13 cellular contexts compared by ENCODE assay signal in genomic region chr2:101823849-101824248, GRCh38.
A peak's percentile ranks its signal among the peaks of the same experiment; 100 is the strongest.
DNase-seq lines count a peak whose midpoint lies in the region; ATAC-seq, FAIRE-seq and TF ChIP-seq lines count a peak whose summit lies in the region.
"Had no signal": no experiment of that assay in that cellular context is flagged by ENCODE, and none has a peak within 500 bp of the region (broad histone marks: within the 10 kb centered on the region; RNA-seq: fewer than 3 reads in every experiment).

No MANE protein-coding gene starts in this region.

- H3K36me3 Mint-ChIP-seq in activated T-cell treated with anti-CD3 and anti-CD28 coated beads, Interleukin-2, amount 50 U/mL, for 24 hours (ENCODE audit: low read depth) = peaks cover 31% of the 10 kb centered on the region

- peak overlapping the region; percentile 87 for H3K27ac Mint-ChIP-seq in activated T-cell treated with anti-CD3 and anti-CD28 coated beads, Interleukin-2, amount 50 U/mL, for 24 hours
- H3K27ac Mint-ChIP-seq: dendritic cell treated with granulocyte-macrophage colony-stimulating factor and Interleukin-4, amounts not matched to agents 40 ng/mL and 50 ng/mL, for 4 days had no signal

- H3K4me1 Mint-ChIP-seq in activated T-cell treated with anti-CD3 and anti-CD28 coated beads, Interleukin-2, amount 50 U/mL, for 24 hours (ENCODE audit: low read depth) = peaks cover 80% of the 10 kb centered on the region

- no peak overlapping the region for H3K9ac ChIP-seq in endothelial cell of umbilical vein (replicated peaks; ENCODE audit: extremely low read depth, insufficient read depth, low read length)
- H3K9ac ChIP-seq in smooth muscle cell (ENCODE audit: low read depth) = no peak overlapping the region
- H3K9ac ChIP-seq: KMS-11 had no signal

- TF ChIP-seq CTCF in RWPE2 (IDR thresholded peaks at IDR 0.05; ENCODE audit: poor library complexity, severe bottlenecking) (peak; percentile 3), endothelial cell of umbilical vein (IDR thresholded peaks at IDR 0.05; ENCODE audit: extremely low read depth in 1 of 2, insufficient read depth in 1 of 2, low read depth in 1 of 2, low read length in 2 of 2) (no peak), smooth muscle cell (IDR thresholded peaks at IDR 0.05; ENCODE audit: borderline replicate concordance, insufficient read depth, poor library complexity, severe bottlenecking) (no peak)

- H3K27me3 Mint-ChIP-seq in activated T-cell treated with anti-CD3 and anti-CD28 coated beads, Interleukin-2, amount 50 U/mL, for 24 hours = no peaks in the 10 kb centered on the region
- H3K27me3 Mint-ChIP-seq: dendritic cell treated with granulocyte-macrophage colony-stimulating factor and Interleukin-4, amounts not matched to agents 40 ng/mL and 50 ng/mL, for 4 days had no signal

- H3F3A ChIP-seq in smooth muscle cell (ENCODE audit: low read depth) = peaks cover 27% of the 10 kb centered on the region

- H3K4me3 ChIP-seq in RWPE2 (ENCODE audit: severe bottlenecking) (no peak overlapping the region), endothelial cell of umbilical vein (replicated peaks in 1 of 3; ENCODE audit: insufficient read depth in 1 of 3, low read depth in 1 of 3, low read length in 3 of 3) (no peak overlapping the region), smooth muscle cell (no peak overlapping the region)
- H3K4me3 ChIP-seq: sigmoid colon had no signal

- H3K4me2 ChIP-seq in endothelial cell of umbilical vein (ENCODE audit: insufficient read depth, low read length) = peak overlapping the region; percentile 9
- peak overlapping the region; percentile 23 for H3K4me2 ChIP-seq in smooth muscle cell

- H3K27me3 ChIP-seq in RWPE2 (ENCODE audit: insufficient read depth, poor library complexity, severe bottlenecking) (no peaks in the 10 kb centered on the region), endothelial cell of umbilical vein (ENCODE audit: control insufficient read depth in 2 of 2, insufficient read depth in 2 of 2, low read length in 2 of 2) (no peaks in the 10 kb centered on the region), smooth muscle cell (ENCODE audit: low read depth) (no peaks in the 10 kb centered on the region)
- H3K27me3 ChIP-seq: sigmoid colon had no signal

- 45% methylated on average over 4 of the region's 4 CpGs for WGBS in smooth muscle cell (ENCODE audit: low lambda C conversion rate)

- no peak for TF ChIP-seq POLR2A in endothelial cell of umbilical vein (IDR thresholded peaks at IDR 0.05; ENCODE audit: low read depth, low read length)

- H2AFZ ChIP-seq in endothelial cell of umbilical vein (ENCODE audit: low read depth, low read length) (no peak overlapping the region), smooth muscle cell (ENCODE audit: low read depth) (no peak overlapping the region)

- peaks cover 97% of the 10 kb centered on the region for H3K79me2 ChIP-seq in endothelial cell of umbilical vein (ENCODE audit: control insufficient read depth, insufficient read depth, low read length)
- H3K79me2 ChIP-seq in smooth muscle cell (ENCODE audit: low read depth) = peaks cover 68% of the 10 kb centered on the region

- no peak for DNase-seq in activated T-cell treated with anti-CD3 and anti-CD28 coated beads, Interleukin-2, amount 50 U/mL, for 24 hours
- no peak for DNase-seq in activated T-cell treated with anti-CD3 and anti-CD28 coated beads, Interleukin-2, amount 50 U/mL, for 48 hours
- DNase-seq in RWPE2 (ENCODE audit: low spot score) (no peak), endothelial cell of umbilical vein (ENCODE audit: low read depth, low spot score) (no peak), smooth muscle cell (lab: John Stamatoyannopoulos, UW; ENCODE audit: unreplicated experiment) (no peak), NAMALWA (ENCODE audit: low spot score) (no peak), ecto neural progenitor cell (ENCODE audit: low spot score) (no peak), UCSD-AML1 (lab: John Stamatoyannopoulos, UW; ENCODE audit: unreplicated experiment) (no peak)

- no TSS peak for BruUV-seq in endothelial cell of umbilical vein (replicated peaks; lab: Mats Ljungman, UMichigan)

- H3K9me3 ChIP-seq in RWPE2 (ENCODE audit: severe bottlenecking) (no peaks in the 10 kb centered on the region), endothelial cell of umbilical vein (replicated peaks; ENCODE audit: control insufficient read depth, insufficient read depth, low read length) (no peaks in the 10 kb centered on the region), smooth muscle cell (replicated peaks; ENCODE audit: low read depth) (no peaks in the 10 kb centered on the region)
- H3K9me3 ChIP-seq: sigmoid colon had no signal

- H3K27ac ChIP-seq in RWPE2 (ENCODE audit: poor library complexity, severe bottlenecking) = peak overlapping the region; percentile 88
- peak overlapping the region; percentile 30 for H3K27ac ChIP-seq in endothelial cell of umbilical vein (ENCODE audit: insufficient read depth, low read depth, low read length)
- peak overlapping the region; percentile 87 for H3K27ac ChIP-seq in smooth muscle cell (ENCODE audit: low read depth)
- H3K27ac ChIP-seq: KMS-11, sigmoid colon had no signal

- H3K4me3 Mint-ChIP-seq in activated T-cell treated with anti-CD3 and anti-CD28 coated beads, Interleukin-2, amount 50 U/mL, for 24 hours = peak overlapping the region; percentile 39
- H3K4me3 Mint-ChIP-seq: dendritic cell treated with granulocyte-macrophage colony-stimulating factor and Interleukin-4, amounts not matched to agents 40 ng/mL and 50 ng/mL, for 4 days had no signal

- intact Hi-C loops in endothelial cell of umbilical vein (cut with micrococcal nuclease) = loop anchor here (2.0 kb wide), 4 partner anchors 53 to 305 kb away; no protein-coding TSS in a partner anchor

- H3K4me1 ChIP-seq in RWPE2 (ENCODE audit: insufficient read depth, poor library complexity, severe bottlenecking) (peaks cover 86% of the 10 kb centered on the region), endothelial cell of umbilical vein (ENCODE audit: control insufficient read depth, extremely low read depth, insufficient read depth, low read length) (peaks cover 50% of the 10 kb centered on the region), smooth muscle cell (ENCODE audit: low read depth) (peaks cover 44% of the 10 kb centered on the region)

- dilution Hi-C loops in endothelial cell of umbilical vein (cut with MboI; ENCODE audit: extremely low pct_ligation_motif_present, low sequenced_read_pairs) = no loop called here

- CTCF ChIA-PET in endothelial cell of umbilical vein (lab: Charles Lee) = interaction anchor here (1.2 to 10.3 kb wide), 11 partner anchors 8 to 482 kb away, joined by 3 to 90 read pairs (median 7); no protein-coding TSS in a partner anchor

- FAIRE-seq in endothelial cell of umbilical vein (lab: Jason Lieb, UNC) = no peak
- FAIRE-seq: D721Med, frontal cortex had no signal

- H3K36me3 ChIP-seq in RWPE2 (ENCODE audit: low read depth) = peaks cover 41% of the 10 kb centered on the region
- H3K36me3 ChIP-seq in endothelial cell of umbilical vein (ENCODE audit: control insufficient read depth in 2 of 2, extremely low read depth in 1 of 2, insufficient read depth in 2 of 2, low read length in 2 of 2) = peaks cover under 1 to 17% of the 10 kb centered on the region in 2 experiments
- H3K36me3 ChIP-seq in smooth muscle cell (ENCODE audit: low read depth) = no peaks in the 10 kb centered on the region

- H3K9me1 ChIP-seq in endothelial cell of umbilical vein (replicated peaks; ENCODE audit: control insufficient read depth, extremely low read depth, insufficient read depth, low read length) = no peaks in the 10 kb centered on the region

- POLR2A ChIA-PET in endothelial cell of umbilical vein (lab: Charles Lee) = no interaction called here

- H3K9me3 Mint-ChIP-seq in activated T-cell treated with anti-CD3 and anti-CD28 coated beads, Interleukin-2, amount 50 U/mL, for 24 hours = no peaks in the 10 kb centered on the region
- H3K9me3 Mint-ChIP-seq: dendritic cell treated with granulocyte-macrophage colony-stimulating factor and Interleukin-4, amounts not matched to agents 40 ng/mL and 50 ng/mL, for 4 days had no signal

- H4K20me1 ChIP-seq in endothelial cell of umbilical vein (replicated peaks; ENCODE audit: control insufficient read depth, extremely low read depth, insufficient read depth, low read length) (peaks cover 12% of the 10 kb centered on the region), smooth muscle cell (ENCODE audit: low read depth) (peaks cover 55% of the 10 kb centered on the region)

- peak; percentile 28; the same call in 2 of the 3 replicates for ATAC-seq in RWPE2 (ENCODE audit: low read depth)

TF ChIP-seq in endothelial cell of umbilical vein, 7 proteins besides CTCF, POLR2A, EP300 and RAD21:
- TF ChIP-seq EZH2 (IDR thresholded peaks at IDR 0.05; ENCODE audit: borderline replicate concordance, low read depth, low read length, severe bottlenecking) (no peak), MAX (IDR thresholded peaks at IDR 0.05; ENCODE audit: insufficient read depth, insufficient read length) (no peak), GATA2 (IDR thresholded peaks at IDR 0.05; ENCODE audit: insufficient read depth, insufficient read length, low read depth, low read length) (no peak), POLR2AphosphoS5 (IDR thresholded peaks at IDR 0.05; ENCODE audit: insufficient read depth, low read depth, low read length) (no peak), JUN (IDR thresholded peaks at IDR 0.05; ENCODE audit: borderline replicate concordance, insufficient read depth, insufficient read length, low read depth) (no peak), MYC (IDR thresholded peaks at IDR 0.05; ENCODE audit: low read depth, low read length) (no peak), FOS (IDR thresholded peaks at IDR 0.05; ENCODE audit: borderline replicate concordance, insufficient read depth, low read length) (no peak)

Comparison
In these comparisons a context has a peak if more than half of its experiments do, and no peak if none do; other contexts are left out.
1. H3K27ac ChIP-seq: peak in every context shown above with its lines; median percentile 88 in RWPE2; 87 in smooth muscle cell; 30 in endothelial cell of umbilical vein.